Comparison of ENCODE assay signal across 1 cellular context in genomic region chr11:29166306-29166705, GRCh38.
TF ChIP-seq lines count a peak whose summit lies in the region.

No MANE protein-coding gene starts in this region.

TF ChIP-seq in IMR-90, 13 proteins besides CTCF, POLR2A, EP300 and RAD21 (continued from another document):
- TF ChIP-seq USF2 (IDR thresholded peaks at IDR 0.05; ENCODE audit: low read depth, low read length) (no peak), MXI1 (IDR thresholded peaks at IDR 0.05; ENCODE audit: borderline replicate concordance, low read depth, low read length) (no peak), NFE2L2 (IDR thresholded peaks at IDR 0.05; ENCODE audit: low read depth, low read length) (no peak)
